In genomic region chr16:85571563-85571812, GRCh38 we compare ENCODE assay signal across 1 cellular context.
A peak's percentile ranks its signal among the peaks of the same experiment; 100 is the strongest.
TF ChIP-seq lines count a peak whose summit lies in the region.

No MANE protein-coding gene starts in this region.

TF ChIP-seq in K562, 482 proteins besides CTCF, POLR2A, EP300 and RAD21 (continued from another document and continues in another):
- TF ChIP-seq XRCC3 (IDR thresholded peaks at IDR 0.05) (no peak), FOXP1 (CRISPR knock-in tag; IDR thresholded peaks at IDR 0.05) (peak; percentile 19; the same call in 1 of the 2 replicates), ARHGAP35 (IDR thresholded peaks at IDR 0.05; ENCODE audit: partially characterized antibody) (no peak), BRF2 (IDR thresholded peaks at IDR 0.05; ENCODE audit: borderline replicate concordance, insufficient read depth, insufficient read length) (no peak), CXXC5 (CRISPR knock-in tag; IDR thresholded peaks at IDR 0.05) (no peak), MAZ (CRISPR knock-in tag; conservative IDR thresholded peaks at IDR 0.05 in 1 of 2, IDR thresholded peaks at IDR 0.05 in 1 of 2) (0 out of 4 replicates have a peak, but pooled peaks of 1 of the 2 experiments have one; percentile 33), SIN3A (IDR thresholded peaks at IDR 0.05; ENCODE audit: borderline replicate concordance in 2 of 2, control insufficient read depth in 1 of 2, low read depth in 2 of 2, low read length in 2 of 2) (no peak), JUND (IDR thresholded peaks at IDR 0.05; ENCODE audit: borderline replicate concordance, low read depth, low read length) (no peak), JUND (tag; IDR thresholded peaks at IDR 0.05; ENCODE audit: borderline replicate concordance, low read depth, low read length) (no peak), REST (CRISPR knock-in tag; IDR thresholded peaks at IDR 0.05; ENCODE audit: low read depth) (0 out of 2 replicates have a peak, but pooled peaks have one; percentile 45), ZBTB7A (IDR thresholded peaks at IDR 0.05; ENCODE audit: borderline replicate concordance, control insufficient read depth, low read depth, low read length) (peak; percentile 73; the same call in 1 of the 2 replicates), ELF4 (CRISPR knock-in tag; IDR thresholded peaks at IDR 0.05) (no peak), NR2C1 (IDR thresholded peaks at IDR 0.05) (no peak), NR2C1 (tag; IDR thresholded peaks at IDR 0.05) (no peak), ZNF408 (CRISPR knock-in tag; IDR thresholded peaks at IDR 0.05; ENCODE audit: low read depth) (no peak), ELF2 (CRISPR knock-in tag; IDR thresholded peaks at IDR 0.05) (no peak), NCOA1 (IDR thresholded peaks at IDR 0.05; ENCODE audit: low read depth) (no peak), ZNF134 (CRISPR knock-in tag; conservative IDR thresholded peaks at IDR 0.05) (no peak), ZNF586 (CRISPR knock-in tag; conservative IDR thresholded peaks at IDR 0.05) (0 out of 2 replicates have a peak, but pooled peaks have one; percentile 5), RFX7 (CRISPR knock-in tag; IDR thresholded peaks at IDR 0.05) (no peak), SAP30 (IDR thresholded peaks at IDR 0.05; ENCODE audit: borderline replicate concordance, insufficient read depth, low read depth, low read length, poor library complexity, severe bottlenecking) (no peak), CREB3 (tag; conservative IDR thresholded peaks at IDR 0.05; ENCODE audit: low read depth) (no peak), POLR2G (IDR thresholded peaks at IDR 0.05; ENCODE audit: low read depth, low read length) (peak; percentile 65; the same call in 1 of the 2 replicates), ZNF740 (CRISPR knock-in tag; IDR thresholded peaks at IDR 0.05) (no peak), ZNF740 (tag; IDR thresholded peaks at IDR 0.05) (0 out of 4 replicates have a peak, but pooled peaks of 1 of the 2 experiments have one; percentile 72), ZHX1 (conservative IDR thresholded peaks at IDR 0.05; ENCODE audit: low read length) (no peak), SMAD4 (CRISPR knock-in tag; conservative IDR thresholded peaks at IDR 0.05) (peak; percentile 48), ZNF695 (CRISPR knock-in tag; IDR thresholded peaks at IDR 0.05) (no peak), BRD4 (IDR thresholded peaks at IDR 0.05) (0 out of 2 replicates have a peak, but pooled peaks have one; percentile 12), POLR2AphosphoS5 (IDR thresholded peaks at IDR 0.05; ENCODE audit: control insufficient read depth, insufficient read depth, low read depth, low read length) (peak; percentile 36; the same call in 1 of the 2 replicates), NR2C2 (CRISPR knock-in tag; IDR thresholded peaks at IDR 0.05) (peak; percentile 7; the same call in 1 of the 2 replicates), NR2C2 (tag; IDR thresholded peaks at IDR 0.05) (no peak)
- TF ChIP-seq, protein P1, sequence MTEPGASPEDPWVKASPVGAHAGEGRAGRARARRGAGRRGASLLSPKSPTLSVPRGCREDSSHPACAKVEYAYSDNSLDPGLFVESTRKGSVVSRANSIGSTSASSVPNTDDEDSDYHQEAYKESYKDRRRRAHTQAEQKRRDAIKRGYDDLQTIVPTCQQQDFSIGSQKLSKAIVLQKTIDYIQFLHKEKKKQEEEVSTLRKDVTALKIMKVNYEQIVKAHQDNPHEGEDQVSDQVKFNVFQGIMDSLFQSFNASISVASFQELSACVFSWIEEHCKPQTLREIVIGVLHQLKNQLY (CRISPR knock-in tag; conservative IDR thresholded peaks at IDR 0.05) = 0 out of 4 replicates have a peak, but pooled peaks of 1 of the 2 experiments have one; percentile 9
- TF ChIP-seq, protein P2, sequence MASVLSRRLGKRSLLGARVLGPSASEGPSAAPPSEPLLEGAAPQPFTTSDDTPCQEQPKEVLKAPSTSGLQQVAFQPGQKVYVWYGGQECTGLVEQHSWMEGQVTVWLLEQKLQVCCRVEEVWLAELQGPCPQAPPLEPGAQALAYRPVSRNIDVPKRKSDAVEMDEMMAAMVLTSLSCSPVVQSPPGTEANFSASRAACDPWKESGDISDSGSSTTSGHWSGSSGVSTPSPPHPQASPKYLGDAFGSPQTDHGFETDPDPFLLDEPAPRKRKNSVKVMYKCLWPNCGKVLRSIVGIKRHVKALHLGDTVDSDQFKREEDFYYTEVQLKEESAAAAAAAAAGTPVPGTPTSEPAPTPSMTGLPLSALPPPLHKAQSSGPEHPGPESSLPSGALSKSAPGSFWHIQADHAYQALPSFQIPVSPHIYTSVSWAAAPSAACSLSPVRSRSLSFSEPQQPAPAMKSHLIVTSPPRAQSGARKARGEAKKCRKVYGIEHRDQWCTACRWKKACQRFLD (CRISPR knock-in tag; IDR thresholded peaks at IDR 0.05) = 0 out of 2 replicates have a peak, but pooled peaks have one; percentile 82
- TF ChIP-seq, protein P3, sequence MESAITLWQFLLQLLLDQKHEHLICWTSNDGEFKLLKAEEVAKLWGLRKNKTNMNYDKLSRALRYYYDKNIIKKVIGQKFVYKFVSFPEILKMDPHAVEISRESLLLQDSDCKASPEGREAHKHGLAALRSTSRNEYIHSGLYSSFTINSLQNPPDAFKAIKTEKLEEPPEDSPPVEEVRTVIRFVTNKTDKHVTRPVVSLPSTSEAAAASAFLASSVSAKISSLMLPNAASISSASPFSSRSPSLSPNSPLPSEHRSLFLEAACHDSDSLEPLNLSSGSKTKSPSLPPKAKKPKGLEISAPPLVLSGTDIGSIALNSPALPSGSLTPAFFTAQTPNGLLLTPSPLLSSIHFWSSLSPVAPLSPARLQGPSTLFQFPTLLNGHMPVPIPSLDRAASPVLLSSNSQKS (CRISPR knock-in tag; IDR thresholded peaks at IDR 0.05) = no peak
- TF ChIP-seq, protein P4, sequence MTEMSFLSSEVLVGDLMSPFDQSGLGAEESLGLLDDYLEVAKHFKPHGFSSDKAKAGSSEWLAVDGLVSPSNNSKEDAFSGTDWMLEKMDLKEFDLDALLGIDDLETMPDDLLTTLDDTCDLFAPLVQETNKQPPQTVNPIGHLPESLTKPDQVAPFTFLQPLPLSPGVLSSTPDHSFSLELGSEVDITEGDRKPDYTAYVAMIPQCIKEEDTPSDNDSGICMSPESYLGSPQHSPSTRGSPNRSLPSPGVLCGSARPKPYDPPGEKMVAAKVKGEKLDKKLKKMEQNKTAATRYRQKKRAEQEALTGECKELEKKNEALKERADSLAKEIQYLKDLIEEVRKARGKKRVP (CRISPR knock-in tag; IDR thresholded peaks at IDR 0.05) = 0 out of 2 replicates have a peak, but pooled peaks have one; percentile 0
- TF ChIP-seq, protein P5, sequence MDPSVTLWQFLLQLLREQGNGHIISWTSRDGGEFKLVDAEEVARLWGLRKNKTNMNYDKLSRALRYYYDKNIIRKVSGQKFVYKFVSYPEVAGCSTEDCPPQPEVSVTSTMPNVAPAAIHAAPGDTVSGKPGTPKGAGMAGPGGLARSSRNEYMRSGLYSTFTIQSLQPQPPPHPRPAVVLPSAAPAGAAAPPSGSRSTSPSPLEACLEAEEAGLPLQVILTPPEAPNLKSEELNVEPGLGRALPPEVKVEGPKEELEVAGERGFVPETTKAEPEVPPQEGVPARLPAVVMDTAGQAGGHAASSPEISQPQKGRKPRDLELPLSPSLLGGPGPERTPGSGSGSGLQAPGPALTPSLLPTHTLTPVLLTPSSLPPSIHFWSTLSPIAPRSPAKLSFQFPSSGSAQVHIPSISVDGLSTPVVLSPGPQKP (CRISPR knock-in tag; IDR thresholded peaks at IDR 0.05) = no peak
- TF ChIP-seq, protein P6, sequence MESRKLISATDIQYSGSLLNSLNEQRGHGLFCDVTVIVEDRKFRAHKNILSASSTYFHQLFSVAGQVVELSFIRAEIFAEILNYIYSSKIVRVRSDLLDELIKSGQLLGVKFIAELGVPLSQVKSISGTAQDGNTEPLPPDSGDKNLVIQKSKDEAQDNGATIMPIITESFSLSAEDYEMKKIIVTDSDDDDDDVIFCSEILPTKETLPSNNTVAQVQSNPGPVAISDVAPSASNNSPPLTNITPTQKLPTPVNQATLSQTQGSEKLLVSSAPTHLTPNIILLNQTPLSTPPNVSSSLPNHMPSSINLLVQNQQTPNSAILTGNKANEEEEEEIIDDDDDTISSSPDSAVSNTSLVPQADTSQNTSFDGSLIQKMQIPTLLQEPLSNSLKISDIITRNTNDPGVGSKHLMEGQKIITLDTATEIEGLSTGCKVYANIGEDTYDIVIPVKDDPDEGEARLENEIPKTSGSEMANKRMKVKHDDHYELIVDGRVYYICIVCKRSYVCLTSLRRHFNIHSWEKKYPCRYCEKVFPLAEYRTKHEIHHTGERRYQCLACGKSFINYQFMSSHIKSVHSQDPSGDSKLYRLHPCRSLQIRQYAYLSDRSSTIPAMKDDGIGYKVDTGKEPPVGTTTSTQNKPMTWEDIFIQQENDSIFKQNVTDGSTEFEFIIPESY (CRISPR knock-in tag; IDR thresholded peaks at IDR 0.05) = peak; percentile 4; the same call in 1 of the 2 replicates
